ENCODE assay signal across 8 cellular contexts in the genomic region with DNA sequence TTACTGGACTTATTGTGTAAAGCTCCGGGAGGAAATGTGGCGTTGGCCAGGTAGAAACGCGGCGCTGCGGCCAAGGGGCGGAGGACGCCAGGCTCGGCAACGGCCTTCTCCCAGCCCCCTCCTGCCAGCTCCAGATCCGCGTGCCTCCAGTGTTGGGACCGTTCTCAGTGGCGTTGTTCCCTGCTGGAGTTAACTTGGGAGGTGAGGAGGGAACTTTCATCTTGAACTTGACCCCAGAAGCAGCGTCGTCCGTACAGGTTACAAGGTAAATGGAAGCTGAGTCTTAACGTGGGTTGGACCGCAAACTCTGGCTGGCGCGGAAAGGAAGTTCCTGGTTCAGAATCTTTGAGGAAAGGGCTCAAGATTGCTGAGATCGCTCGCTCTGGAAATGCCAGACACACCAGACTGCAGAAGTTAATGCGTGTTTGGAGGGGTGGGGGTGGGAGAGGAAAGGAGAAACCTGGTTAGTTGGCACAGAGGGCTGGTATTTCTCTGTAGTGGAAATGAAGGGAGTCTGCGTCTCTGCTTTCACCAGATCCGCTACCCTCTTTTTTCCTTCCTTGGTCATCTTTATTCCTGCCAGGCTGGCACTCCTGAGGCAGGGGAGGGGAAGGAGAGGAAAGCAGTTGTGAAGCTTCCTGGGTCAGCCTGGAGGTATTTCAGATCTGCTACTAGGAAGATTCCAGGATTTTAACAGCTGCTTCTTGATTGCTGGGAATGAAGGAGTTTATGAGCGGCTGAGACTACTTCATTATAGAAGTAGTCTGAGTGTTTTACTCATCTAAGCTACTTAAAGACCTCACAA. TPM values are rescaled to one million over a fixed set of nuclear protein-coding genes. Genes with fewer than 3 reads are reported as not detected.
DNase-seq lines count a peak whose midpoint lies in the region; ATAC-seq and TF ChIP-seq lines count a peak whose summit lies in the region.

No MANE protein-coding gene starts in this region.

- H3K4me3 ChIP-seq in BJ (ENCODE audit: low read depth, low read length), result peak overlapping the region; percentile 61
- H3K4me3 ChIP-seq in heart right ventricle, result peak overlapping the region; percentile 62 to 97 (median 90)
- H3K4me3 ChIP-seq in ovary, result peak overlapping the region; percentile 93

- no peak for TF ChIP-seq POLR2A in ovary (IDR thresholded peaks at IDR 0.05)

- POLR2A ChIA-PET in BJ (lab: Charles Lee) (no interaction called here), GM10248 (lab: Yijun Ruan, JAX) (no interaction called here)

- H3K36me3 ChIP-seq in BJ (ENCODE audit: control insufficient read depth, insufficient read depth, low read length) (no peaks in the 10 kb centered on the region; the same call in 1 of the 2 replicates), heart right ventricle (no peaks in the 10 kb centered on the region), ovary (no peaks in the 10 kb centered on the region)

- no peak for DNase-seq in BJ (ENCODE audit: low read depth)
- DNase-seq in HFFc6, result peak; percentile 34
- peak; percentile 6 to 10 for DNase-seq in activated T-cell treated with anti-CD3 and anti-CD28 coated beads, Interleukin-2, amount 50 U/mL, for 72 hours
- peak; percentile 48 to 55 for DNase-seq in heart right ventricle
- peak in 4 of 5 donors; percentile 35 to 57 (median 39) for DNase-seq in ovary
- DNase-seq in RPMI8226, result no peak
- DNase-seq in GM10248 (ENCODE audit: extremely low spot score), result no peak

- ATAC-seq in activated T-cell treated with anti-CD3 and anti-CD28 coated beads, Interleukin-2, amount 50 U/mL, for 72 hours (replicated peaks in 1 of 2), result no peak
- peak; percentile 10 to 53 (median 39) for ATAC-seq in heart right ventricle
- no peak for ATAC-seq in HG02623 (IDR thresholded peaks at IDR 0.05; ENCODE audit: unreplicated experiment)

- H3K36me3 Mint-ChIP-seq in HFFc6 (ENCODE audit: low read depth), result peaks cover 6% of the 10 kb centered on the region; the same call in 1 of the 2 replicates
- peaks cover 0 to 2% of the 10 kb centered on the region in 2 donors for H3K36me3 Mint-ChIP-seq in activated T-cell treated with anti-CD3 and anti-CD28 coated beads, Interleukin-2, amount 50 U/mL, for 72 hours (ENCODE audit: insufficient read depth in 2 of 2)

- intact Hi-C loops in heart right ventricle (cut with DNase I) (loop anchor here (2.0 to 10.0 kb wide), 9 partner anchors 62 to 149 kb away; no protein-coding TSS in a partner anchor), ovary (cut with DNase I) (loop anchor here in 1 of 4 donors (10.0 kb wide), 1 partner anchor 125 kb away; no protein-coding TSS in a partner anchor)

- H3K9me3 Mint-ChIP-seq in HFFc6, result no peaks in the 10 kb centered on the region
- no peaks in the 10 kb centered on the region for H3K9me3 Mint-ChIP-seq in activated T-cell treated with anti-CD3 and anti-CD28 coated beads, Interleukin-2, amount 50 U/mL, for 72 hours

- H3K27me3 Mint-ChIP-seq in HFFc6 (ENCODE audit: insufficient read depth), result 0 out of 2 replicates have a peak, but pooled peaks cover 1% of the 10 kb centered on the region
- peaks cover 70% of the 10 kb centered on the region for H3K27me3 Mint-ChIP-seq in activated T-cell treated with anti-CD3 and anti-CD28 coated beads, Interleukin-2, amount 50 U/mL, for 72 hours (ENCODE audit: low read depth)

- CTCF ChIA-PET in BJ (lab: Yijun Ruan, JAX) (interaction anchor here (0.6 to 3.4 kb wide), 4 partner anchors 16 to 149 kb away, joined by 3 to 14 read pairs (median 3); no protein-coding TSS in a partner anchor), GM10248 (lab: Yijun Ruan, JAX) (interaction anchor here (1.0 to 1.1 kb wide), 3 partner anchors 13 to 257 kb away, joined by 3 read pairs; no protein-coding TSS in a partner anchor)

- TF ChIP-seq CTCF in BJ (IDR thresholded peaks at IDR 0.05; ENCODE audit: insufficient read depth, low read depth, low read length) (no peak), HFFc6 (IDR thresholded peaks at IDR 0.05) (no peak), heart right ventricle (IDR thresholded peaks at IDR 0.05) (no peak), ovary (IDR thresholded peaks at IDR 0.05) (no peak), GM10248 (IDR thresholded peaks at IDR 0.05; ENCODE audit: control extremely low read depth, extremely low read depth, low read depth, missing control alignments) (no peak)

- TF ChIP-seq EP300 in ovary (IDR thresholded peaks at IDR 0.05), result no peak

- peaks cover 61% of the 10 kb centered on the region for H3K4me1 Mint-ChIP-seq in HFFc6 (ENCODE audit: low read depth)
- peaks cover 14% of the 10 kb centered on the region for H3K4me1 Mint-ChIP-seq in activated T-cell treated with anti-CD3 and anti-CD28 coated beads, Interleukin-2, amount 50 U/mL, for 72 hours (ENCODE audit: low read depth)

- peak overlapping the region; percentile 96 for H3K4me3 Mint-ChIP-seq in HFFc6
- peak overlapping the region; percentile 89 to 93 for H3K4me3 Mint-ChIP-seq in activated T-cell treated with anti-CD3 and anti-CD28 coated beads, Interleukin-2, amount 50 U/mL, for 72 hours

- WGBS in heart right ventricle, 2 donors, result 1% methylated on average over 27 of the region's 27 CpGs
- WGBS in ovary, 3 donors, result 1 to 3% (median 2%) methylated on average over 25 to 27 of the region's 27 CpGs

- peak overlapping the region; percentile 74 to 97 (median 92) for H3K27ac ChIP-seq in heart right ventricle
- H3K27ac ChIP-seq in ovary, result peak overlapping the region; percentile 72 to 94

- H3K9me3 ChIP-seq in heart right ventricle, result no peaks in the 10 kb centered on the region
- no peaks in the 10 kb centered on the region for H3K9me3 ChIP-seq in ovary

- H3K27ac Mint-ChIP-seq in HFFc6, result peak overlapping the region; percentile 84
- peak overlapping the region; percentile 73 for H3K27ac Mint-ChIP-seq in activated T-cell treated with anti-CD3 and anti-CD28 coated beads, Interleukin-2, amount 50 U/mL, for 72 hours

- H3K4me1 ChIP-seq in heart right ventricle (peaks cover 7 to 72% (median 47%) of the 10 kb centered on the region in 9 donors), ovary (ENCODE audit: insufficient read depth) (peaks cover 8% of the 10 kb centered on the region)

- H3K27me3 ChIP-seq in BJ (ENCODE audit: control insufficient read depth, insufficient read depth, low read length) (no peaks in the 10 kb centered on the region), heart right ventricle (peaks cover 0 to 44% (median 0%) of the 10 kb centered on the region in 7 donors), ovary (no peaks in the 10 kb centered on the region)

RNA-seq across cellular contexts. Expression of a gene that starts 1.5 kb away (rescaled TPM):
- 19.9 and 22.0 TPM in 2 replicates for polyA plus RNA-seq in BJ (2011; rRNA removed)
- 34.6 and 47.9 TPM in 2 replicates for polyA minus RNA-seq in BJ (2011; rRNA and poly(A)+ RNA removed)
- 10 to 100 TPM; 22.4 to 27.7 (median 23.1) TPM for total RNA-seq in HFFc6 (2021; fragmentation: NEBNext Ultra II Directional; extraction: Animal tissue kit (Norgen Biotek cat#: 25700))
- total RNA-seq in activated T-cell treated with anti-CD3 and anti-CD28 coated beads, Interleukin-2, amount 50 U/mL, for 72 hours, result 1 to 10 TPM in 1 of 2 donors, under 1 TPM in 1; 0.35 to 1.6 TPM
- 10 to 100 TPM; 41.0 to 90.5 (median 74.2) TPM for total RNA-seq in heart right ventricle
- polyA plus RNA-seq in heart right ventricle, result 10 to 100 TPM; 17.8 to 44.0 TPM
- total RNA-seq in ovary, result 10 to 100 TPM; 23.2 to 39.2 (median 25.9) TPM
- polyA plus RNA-seq in ovary, result 10 to 100 TPM; 12.2 to 17.0 TPM

Comparison
In these comparisons a context has a peak if more than half of its experiments do, and no peak if none do; other contexts are left out.
1. DNase-seq: peak in HFFc6 (single experiment), activated T-cell treated with anti-CD3 and anti-CD28 coated beads, Interleukin-2, amount 50 U/mL, for 72 hours (2 of 2), heart right ventricle (2 of 2) and ovary (4 of 5); none in BJ (single experiment), RPMI8226 (single experiment) and GM10248 (single experiment).
2. ATAC-seq: peak in heart right ventricle (8 of 8); none in activated T-cell treated with anti-CD3 and anti-CD28 coated beads, Interleukin-2, amount 50 U/mL, for 72 hours (0 of 2) and HG02623 (single experiment).
3. RNA of a gene that starts 1.5 kb away (total RNA-seq): 41.0 to 90.5 TPM in heart right ventricle, 23.2 to 39.2 TPM in ovary and 22.4 to 27.7 TPM in HFFc6; 0.35 to 1.6 TPM in activated T-cell treated with anti-CD3 and anti-CD28 coated beads, Interleukin-2, amount 50 U/mL, for 72 hours; every median in the first group is over 4 times any median in the second.
4. Peak in every context shown above with its lines, with median percentiles within 50 percentile points of each other: H3K4me3 ChIP-seq.